26 cellular contexts compared by ENCODE assay signal in the genomic region with DNA sequence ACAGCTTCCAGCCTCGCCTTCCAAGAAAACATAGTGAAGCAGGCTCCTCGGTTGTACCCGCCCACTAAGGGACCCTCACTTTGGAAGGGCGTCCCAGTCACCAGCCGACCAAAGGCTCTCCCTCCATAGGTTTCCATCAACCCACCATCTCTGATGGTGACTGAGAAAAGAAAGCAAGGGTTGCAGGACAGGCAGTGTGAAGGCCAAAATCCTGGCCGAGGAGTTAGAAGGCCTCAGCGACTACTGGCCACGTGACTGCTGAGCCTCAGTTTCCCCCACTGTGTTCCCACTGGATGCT. TPM values are rescaled to one million over a fixed set of nuclear protein-coding genes. Genes with fewer than 3 reads are reported as not detected.
A peak's percentile ranks its signal among the peaks of the same experiment; 100 is the strongest.
DNase-seq lines count a peak whose midpoint lies in the region; ATAC-seq and TF ChIP-seq lines count a peak whose summit lies in the region.
"Had no signal": no experiment of that assay in that cellular context is flagged by ENCODE, and none has a peak within 500 bp of the region (broad histone marks: within the 10 kb centered on the region; RNA-seq: fewer than 3 reads in every experiment).

No MANE protein-coding gene starts in this region.

- intact Hi-C loops in dorsolateral prefrontal cortex (cut with DNase I) (no loop called here), transverse colon (cut with DNase I; ENCODE audit: low total_unique reads) (no loop called here)

- peaks cover 7% of the 10 kb centered on the region; the same call in 1 of the 2 replicates for H4K20me1 ChIP-seq in GM23338 (replicated peaks; ENCODE audit: insufficient read depth)
- peaks cover 17% of the 10 kb centered on the region for H4K20me1 ChIP-seq in neural cell (ENCODE audit: insufficient read depth)

- TF ChIP-seq CTCF in GM23338 (conservative IDR thresholded peaks at IDR 0.05; ENCODE audit: low read depth in 2 of 2) (no peak), dorsolateral prefrontal cortex (IDR thresholded peaks at IDR 0.05 in 54 of 56, conservative IDR thresholded peaks at IDR 0.05 in 2 of 56; ENCODE audit: low read depth in 1 of 56, partially characterized antibody in 56 of 56) (no peak), neural cell (IDR thresholded peaks at IDR 0.05; ENCODE audit: poor library complexity, severe bottlenecking) (no peak), transverse colon (IDR thresholded peaks at IDR 0.05) (no peak)

- WGBS in transverse colon (ENCODE audit: low coverage in 1 of 2), 2 donors, result 69% methylated on average over 8 of the region's 8 CpGs; no CpG with 5 or more reads in 1 of the 2 donors

- peak overlapping the region; percentile 97 for H3K4me3 Mint-ChIP-seq in GM23338

- H3K27ac ChIP-seq in GM23338 (ENCODE audit: low read depth) (no peak overlapping the region), dorsolateral prefrontal cortex (peak overlapping the region in 53 of 59 donors; percentile 3 to 96 (median 88)), neural cell (ENCODE audit: low read length) (peak overlapping the region; percentile 99), transverse colon (peak overlapping the region; percentile 76 to 90 (median 83))
- H3K27ac ChIP-seq: epithelial cell of prostate, VCaP had no signal

- no peak for TF ChIP-seq POLR2A in transverse colon (IDR thresholded peaks at IDR 0.05)

- H3K79me2 ChIP-seq in GM23338 (replicated peaks; ENCODE audit: insufficient read depth), result peaks cover 15% of the 10 kb centered on the region; the same call in 1 of the 2 replicates
- H3K79me2 ChIP-seq in neural cell (replicated peaks; ENCODE audit: insufficient read depth, low read length), result peaks cover 80% of the 10 kb centered on the region

- H3K27ac Mint-ChIP-seq in GM23338, result no peak overlapping the region
- H3K27ac Mint-ChIP-seq: CD8-positive, alpha-beta memory T cell; T-helper 17 cell had no signal

- no peaks in the 10 kb centered on the region; the same call in 1 of the 2 replicates for H3F3A ChIP-seq in GM23338 (replicated peaks; ENCODE audit: low read depth)
- H3F3A ChIP-seq in neural cell (ENCODE audit: insufficient read depth, low read length, poor library complexity, severe bottlenecking), result no peaks in the 10 kb centered on the region

- H3K9me2 ChIP-seq in GM23338 (ENCODE audit: insufficient read depth), result no peaks in the 10 kb centered on the region
- H3K9me2 ChIP-seq in neural cell (ENCODE audit: insufficient read depth, low read length), result no peaks in the 10 kb centered on the region

- H3K27me3 Mint-ChIP-seq in GM23338 (ENCODE audit: insufficient read depth, low read depth, poor library complexity), result peaks cover 18% of the 10 kb centered on the region

- H3K36me3 ChIP-seq in GM23338 (ENCODE audit: insufficient read depth) (no peaks in the 10 kb centered on the region), neural cell (ENCODE audit: insufficient read depth, low read length) (no peaks in the 10 kb centered on the region), transverse colon (no peaks in the 10 kb centered on the region)
- H3K36me3 ChIP-seq: adrenal gland, HAP-1 had no signal

- peak overlapping the region; percentile 97 for H3K9ac ChIP-seq in neural cell (ENCODE audit: low read length)

- H3K9me3 ChIP-seq in neural cell (ENCODE audit: low read length) (no peaks in the 10 kb centered on the region), transverse colon (no peaks in the 10 kb centered on the region)
- H3K9me3 ChIP-seq: adrenal gland, HAP-1 had no signal

- TF ChIP-seq RAD21 in neural cell (conservative IDR thresholded peaks at IDR 0.05), result no peak

- TF ChIP-seq EP300 in neural cell (conservative IDR thresholded peaks at IDR 0.05; ENCODE audit: poor library complexity, severe bottlenecking) (no peak), transverse colon (IDR thresholded peaks at IDR 0.05; ENCODE audit: low read depth) (no peak)

- no peak for ATAC-seq in GM23338
- ATAC-seq: T-helper 17 cell had no signal

- H3K4me1 ChIP-seq in GM23338 (ENCODE audit: insufficient read depth) (peaks cover 43% of the 10 kb centered on the region), transverse colon (peaks cover 7 to 70% (median 45%) of the 10 kb centered on the region in 4 donors)

- H3K27me3 ChIP-seq in GM23338 (ENCODE audit: insufficient read depth), result peaks cover 33% of the 10 kb centered on the region
- H3K27me3 ChIP-seq in dorsolateral prefrontal cortex, result peaks cover 0 to 41% (median 4%) of the 10 kb centered on the region in 45 donors
- no peaks in the 10 kb centered on the region for H3K27me3 ChIP-seq in neural cell (ENCODE audit: insufficient read depth, low read depth, low read length)
- peaks cover 51% of the 10 kb centered on the region for H3K27me3 ChIP-seq in transverse colon
- H3K27me3 ChIP-seq: adrenal gland had no signal

- H3K4me1 Mint-ChIP-seq in GM23338, result peaks cover 60% of the 10 kb centered on the region

- no peak overlapping the region for H2AFZ ChIP-seq in GM23338
- H2AFZ ChIP-seq in neural cell (ENCODE audit: low read depth, low read length), result no peak overlapping the region

- DNase-seq in GM23338 (ENCODE audit: low spot score) (no peak), dorsolateral prefrontal cortex (no peak), transverse colon (no peak), Kasumi-1 (lab: John Stamatoyannopoulos, UW) (no peak), HuH-7.5 (ENCODE audit: low spot score) (no peak), epidermal melanocyte (ENCODE audit: insufficient read length, low spot score) (no peak)
- DNase-seq: activated CD4-positive, alpha-beta T cell treated with anti-CD3 and anti-CD28 coated beads, Interleukin-2, amount 50 U/mL, for 1 hour; activated CD8-positive, alpha-beta memory T cell treated with anti-CD3 and anti-CD28 coated beads, Interleukin-2, amount 50 U/mL, for 48 hours; activated gamma-delta T cell; adrenal gland; CD8-positive, alpha-beta memory T cell; dermis blood vessel endothelial cell; DMS79; midbrain; NCI-H1092; NCI-H446 treated with DMSO at 0.1 percent for 48 hours; NK-92 treated with Interleukin-12 subunit alpha and Interleukin-12 subunit beta, amount 100 ng/mL, for 24 hours; retina; stimulated activated CD8-positive, alpha-beta memory T cell treated with anti-CD3 and anti-CD28 coated beads, Interleukin-4, amount 100 ng/mL, for 48 hours; T-helper 17 cell had no signal

- H3K9me3 Mint-ChIP-seq in GM23338, result no peaks in the 10 kb centered on the region
- H3K9me3 Mint-ChIP-seq: CD8-positive, alpha-beta memory T cell had no signal

- no peaks in the 10 kb centered on the region for H3K36me3 Mint-ChIP-seq in GM23338 (ENCODE audit: low read depth)

- peak overlapping the region; percentile 99; the same call in 1 of the 2 replicates for H3K4me2 ChIP-seq in GM23338
- H3K4me2 ChIP-seq in neural cell (ENCODE audit: low read length), result peak overlapping the region; percentile 83

- H3K4me3 ChIP-seq in GM23338 (no peak overlapping the region), dorsolateral prefrontal cortex (peak overlapping the region in 53 of 59 donors; percentile 28 to 82 (median 68)), neural cell (ENCODE audit: low read length) (peak overlapping the region; percentile 70), transverse colon (no peak overlapping the region)
- H3K4me3 ChIP-seq: HAP-1 had no signal

- in situ Hi-C loops in transverse colon (cut with MboI; ENCODE audit: low pct_ligation_motif_present in 1 of 4, low pct_unique_long_range_greater_than_20kb in 1 of 4, low sequenced_read_pairs in 3 of 4), result no loop called here

TF ChIP-seq in GM23338, 12 proteins besides CTCF, POLR2A, EP300 and RAD21 (continues in another document):
- no peak for TF ChIP-seq POLR2AphosphoS5 (IDR thresholded peaks at IDR 0.05; ENCODE audit: low read depth)
- TF ChIP-seq ZNF331 (CRISPR knock-in tag; IDR thresholded peaks at IDR 0.05; ENCODE audit: low read depth), result no peak
- TF ChIP-seq, protein P1, sequence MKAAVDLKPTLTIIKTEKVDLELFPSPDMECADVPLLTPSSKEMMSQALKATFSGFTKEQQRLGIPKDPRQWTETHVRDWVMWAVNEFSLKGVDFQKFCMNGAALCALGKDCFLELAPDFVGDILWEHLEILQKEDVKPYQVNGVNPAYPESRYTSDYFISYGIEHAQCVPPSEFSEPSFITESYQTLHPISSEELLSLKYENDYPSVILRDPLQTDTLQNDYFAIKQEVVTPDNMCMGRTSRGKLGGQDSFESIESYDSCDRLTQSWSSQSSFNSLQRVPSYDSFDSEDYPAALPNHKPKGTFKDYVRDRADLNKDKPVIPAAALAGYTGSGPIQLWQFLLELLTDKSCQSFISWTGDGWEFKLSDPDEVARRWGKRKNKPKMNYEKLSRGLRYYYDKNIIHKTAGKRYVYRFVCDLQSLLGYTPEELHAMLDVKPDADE (IDR thresholded peaks at IDR 0.05), result no peak

RNA-seq across cellular contexts. Expression of gene FXYD6, which starts 2.7 kb away (rescaled TPM):
- total RNA-seq in GM23338 (2014; rRNA removed; shearing (Covaris generic)), result 25.6 and 30.7 TPM in 2 replicates
- polyA plus RNA-seq in GM23338 (2016; fragmentation: Nextera tagmentation; extraction: Ambion mirVana) (21.8 and 26.2 TPM in 2 replicates), neural cell (218 and 259 TPM in 2 replicates)
- total RNA-seq in dorsolateral prefrontal cortex (100 to 1,000 TPM; 188 to 567 (median 374) TPM), transverse colon (10 to 100 TPM; 29.2 to 62.5 (median 46.0) TPM)
- polyA minus RNA-seq in neural cell, result 169 and 170 TPM in 2 replicates
- polyA plus RNA-seq: CD8-positive, alpha-beta memory T cell had no signal

RNA-seq across cellular contexts. Expression of gene FXYD2, which starts 49.2 kb away (rescaled TPM):
- 0.12 and 0.59 TPM in 2 replicates for total RNA-seq in GM23338 (2014; rRNA removed; shearing (Covaris generic))
- 0.12 and 1.4 TPM in 2 replicates for polyA plus RNA-seq in GM23338 (2016; fragmentation: Nextera tagmentation; extraction: Ambion mirVana)
- total RNA-seq in dorsolateral prefrontal cortex, result 10 to 100 TPM in 5 of 120 experiments, 1 to 10 TPM in 115; 1.5 to 14.9 (median 4.6) TPM
- polyA plus RNA-seq in neural cell, result 1.9 and 4.8 TPM in 2 replicates
- polyA minus RNA-seq in neural cell, result 2.9 and 3.4 TPM in 2 replicates
- total RNA-seq in transverse colon, result 1 to 10 TPM in 2 of 4 donors, under 1 TPM in 1, not detected in 1; 0.64 to 1.2 (median 1.1) TPM
- total RNA-seq: HT1080 had no signal

RNA-seq across cellular contexts. Expression of gene TMPRSS13, which starts 55.4 kb away (rescaled TPM):
- 0.08 and 0.31 TPM in 2 replicates for total RNA-seq in GM23338 (2014; rRNA removed; shearing (Covaris generic))
- 0.10 TPM in 1 of 2 replicates, not detected in the other for polyA plus RNA-seq in GM23338 (2016; fragmentation: Nextera tagmentation; extraction: Ambion mirVana)
- 1 to 10 TPM in 1 of 120 experiments, under 1 TPM in 56, not detected in 63; 0.15 to 1.3 (median 0.35) TPM for total RNA-seq in dorsolateral prefrontal cortex
- not detected in 2 replicates for polyA plus RNA-seq in neural cell
- not detected in 2 replicates for polyA minus RNA-seq in neural cell
- under 1 TPM in 2 of 4 donors, not detected in 2; 0.27 to 0.79 TPM for total RNA-seq in transverse colon
- total RNA-seq: dermis blood vessel endothelial cell, HT1080, kidney epithelial cell had no signal

Comparison
In these comparisons a context has a peak if more than half of its experiments do, and no peak if none do; other contexts are left out.
1. H3K4me3 ChIP-seq: peak in dorsolateral prefrontal cortex (53 of 59) and neural cell (single experiment); none in GM23338 (single experiment) and transverse colon (0 of 4).